20 cellular contexts compared by ENCODE assay signal in the genomic region with DNA sequence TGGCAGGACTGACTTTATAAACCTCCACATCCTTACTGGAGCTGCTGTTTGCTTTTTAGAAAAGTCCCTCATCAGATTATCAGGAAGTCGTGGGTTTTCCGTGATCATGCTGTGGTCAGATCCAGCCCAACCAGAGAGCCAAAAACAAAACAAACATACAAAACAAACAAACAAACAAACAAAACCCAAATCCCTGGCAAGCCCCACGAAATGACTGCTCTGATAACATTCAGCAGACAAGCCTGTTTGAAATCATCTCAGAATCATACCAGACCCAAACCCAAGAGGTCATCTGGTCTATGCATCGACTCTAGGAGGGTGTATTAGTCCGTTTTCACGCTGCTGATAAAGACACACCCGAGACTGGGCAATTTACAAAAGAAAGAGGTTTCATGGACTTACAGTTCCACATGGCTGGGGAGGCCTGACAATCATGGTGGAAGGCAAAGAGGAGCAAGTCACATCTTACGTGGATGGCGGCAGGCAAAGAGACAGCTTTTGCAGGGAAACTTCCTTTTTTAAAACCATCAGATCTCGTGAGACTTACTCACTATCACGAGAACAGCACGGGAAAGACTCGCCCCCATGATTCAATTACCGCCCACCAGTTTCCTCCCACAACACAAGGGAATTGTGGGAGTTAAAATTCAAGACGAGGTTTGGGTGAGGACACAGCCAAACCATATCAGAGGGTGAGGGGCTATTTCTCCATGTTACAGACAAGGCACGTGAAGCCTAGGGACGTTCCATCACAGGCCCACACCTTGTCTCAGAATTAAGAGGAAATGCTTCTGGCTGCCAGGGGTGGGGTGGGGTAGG.
"Had no signal": no experiment of that assay in that cellular context is flagged by ENCODE, and none has a peak within 500 bp of the region (broad histone marks: within the 10 kb centered on the region; RNA-seq: fewer than 3 reads in every experiment).

No MANE protein-coding gene starts in this region.

- H3K36me3 ChIP-seq: adrenal gland, esophagus squamous epithelium, sigmoid colon, thoracic aorta, upper lobe of left lung had no signal

- H3K4me3 Mint-ChIP-seq: dendritic cell treated with granulocyte-macrophage colony-stimulating factor and Interleukin-4, amounts not matched to agents 40 ng/mL and 50 ng/mL, for 4 days; memory B cell; naive thymus-derived CD4-positive, alpha-beta T cell; stimulated activated memory B cell treated with anti-CD40 and anti-IgM and Interleukin-4, amounts not matched to agents 10 μg/mL and 1 μg/mL and 100 μg/mL, for 72 hours; T-helper 2 cell treated with Interferon-gamma antibody and Interleukin-4, amounts not matched to agents 5 μg/mL and 100 μg/mL, for 36 hours had no signal

- H3K9me3 ChIP-seq: adrenal gland, esophagus squamous epithelium, heart right ventricle, sigmoid colon, thoracic aorta, upper lobe of left lung had no signal

- ATAC-seq: activated naive CD4-positive, alpha-beta T cell treated with anti-CD3 and anti-CD28 coated beads, Interleukin-2, amount 50 U/mL, for 72 hours; heart right ventricle; naive thymus-derived CD4-positive, alpha-beta T cell; stimulated activated memory B cell treated with anti-CD40 and anti-IgM and Interleukin-4, amounts not matched to agents 10 μg/mL and 1 μg/mL and 100 μg/mL, for 72 hours had no signal

- DNase-seq: activated CD8-positive, alpha-beta memory T cell treated with anti-CD3 and anti-CD28 coated beads, Interleukin-2, amount 50 U/mL, for 4 hours; activated effector memory CD4-positive, alpha-beta T cell treated with anti-CD3 and anti-CD28 coated beads, Interleukin-2, amount 50 U/mL, for 16 hours; activated T-cell treated with anti-CD3 and anti-CD28 coated beads, Interleukin-2, amount 50 U/mL, for 48 hours; adrenal gland; effector CD8-positive, alpha-beta T cell; esophagus squamous epithelium; heart right ventricle; naive thymus-derived CD4-positive, alpha-beta T cell; sigmoid colon; stimulated activated CD4-positive, alpha-beta T cell treated with anti-CD3 and anti-CD28 coated beads, Interleukin-4, amount 100 ng/mL, for 24 hours; upper lobe of left lung had no signal

- H3K9me3 Mint-ChIP-seq: activated naive CD4-positive, alpha-beta T cell treated with anti-CD3 and anti-CD28 coated beads, Interleukin-2, amount 50 U/mL, for 72 hours; memory B cell; stimulated activated memory B cell treated with anti-CD40 and anti-IgM and Interleukin-4, amounts not matched to agents 10 μg/mL and 1 μg/mL and 100 μg/mL, for 72 hours; T-helper 2 cell treated with Interferon-gamma antibody and Interleukin-4, amounts not matched to agents 5 μg/mL and 100 μg/mL, for 36 hours had no signal

- FAIRE-seq: astrocyte, endothelial cell of umbilical vein, TTC549 had no signal

- H3K4me1 ChIP-seq: adrenal gland, esophagus squamous epithelium, sigmoid colon had no signal

- H3K36me3 Mint-ChIP-seq: naive thymus-derived CD4-positive, alpha-beta T cell had no signal

- H3K27ac ChIP-seq: adrenal gland, esophagus squamous epithelium, heart right ventricle, sigmoid colon, thoracic aorta, upper lobe of left lung had no signal

- H3K27me3 Mint-ChIP-seq: dendritic cell treated with granulocyte-macrophage colony-stimulating factor and Interleukin-4, amounts not matched to agents 40 ng/mL and 50 ng/mL, for 4 days; stimulated activated memory B cell treated with anti-CD40 and anti-IgM and Interleukin-4, amounts not matched to agents 10 μg/mL and 1 μg/mL and 100 μg/mL, for 72 hours had no signal

- H3K27me3 ChIP-seq: adrenal gland, esophagus squamous epithelium, sigmoid colon, upper lobe of left lung had no signal

- H3K4me3 ChIP-seq: adrenal gland, esophagus squamous epithelium, heart right ventricle, sigmoid colon, thoracic aorta, upper lobe of left lung had no signal

- H3K27ac Mint-ChIP-seq: dendritic cell treated with granulocyte-macrophage colony-stimulating factor and Interleukin-4, amounts not matched to agents 40 ng/mL and 50 ng/mL, for 4 days; memory B cell; naive thymus-derived CD4-positive, alpha-beta T cell; stimulated activated memory B cell treated with anti-CD40 and anti-IgM and Interleukin-4, amounts not matched to agents 10 μg/mL and 1 μg/mL and 100 μg/mL, for 72 hours; T-helper 2 cell treated with Interferon-gamma antibody and Interleukin-4, amounts not matched to agents 5 μg/mL and 100 μg/mL, for 36 hours had no signal
